ENCODE assay signal across 8 cellular contexts in the genomic region with DNA sequence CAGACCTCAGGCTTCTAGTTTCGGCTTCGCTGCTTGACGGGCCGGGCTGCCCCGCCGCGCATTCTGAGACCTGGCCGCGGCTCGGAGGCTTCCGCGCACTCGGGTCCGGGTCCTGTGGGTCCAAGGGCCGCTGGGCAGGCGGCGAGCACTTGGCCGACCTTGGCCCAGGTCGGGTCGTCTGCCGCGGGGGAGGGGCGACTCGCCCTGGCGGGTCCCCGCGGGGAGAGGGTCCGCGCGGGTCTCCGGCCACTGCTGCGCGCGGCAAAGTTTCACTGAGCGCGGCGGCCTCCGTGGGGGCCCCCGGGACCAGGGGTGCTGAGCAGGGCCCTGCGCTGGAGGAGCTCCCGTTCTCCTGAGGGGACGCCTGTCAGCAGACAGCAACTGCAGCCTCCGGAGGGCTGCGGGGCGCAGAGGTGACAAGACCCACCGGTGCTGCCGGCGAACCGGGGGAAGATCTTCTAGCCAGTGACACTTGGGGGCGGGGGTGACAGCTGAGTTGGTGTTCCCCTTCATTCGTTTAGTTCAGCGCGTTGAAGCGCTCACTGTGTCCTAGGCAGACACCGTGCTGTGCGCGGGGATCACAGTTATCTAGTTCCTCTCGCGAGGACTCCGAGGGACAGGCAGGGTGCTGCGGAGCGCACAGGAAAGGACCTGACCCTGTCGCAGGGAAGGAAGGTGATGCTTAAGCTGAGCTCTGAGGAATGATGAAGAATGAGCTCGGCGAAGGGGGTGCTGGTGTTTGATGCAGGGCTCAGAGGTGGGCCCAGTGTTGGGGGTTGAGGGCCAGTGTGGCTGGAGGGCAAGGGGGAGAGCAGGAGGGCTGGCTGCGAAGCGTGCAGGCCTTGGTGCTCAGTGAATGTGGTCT. TPM values are rescaled to one million over a fixed set of nuclear protein-coding genes. Genes with fewer than 3 reads are reported as not detected.
A peak's percentile ranks its signal among the peaks of the same experiment; 100 is the strongest.
DNase-seq lines count a peak whose midpoint lies in the region; ATAC-seq and TF ChIP-seq lines count a peak whose summit lies in the region.

No MANE protein-coding gene starts in this region.

- H3K27ac ChIP-seq in CD4-positive, CD25-positive, alpha-beta regulatory T cell (ENCODE audit: insufficient read depth, low read length, poor library complexity, severe bottlenecking): peak overlapping the region; percentile 86
- peak overlapping the region; percentile 86 for H3K27ac ChIP-seq in Panc1 (ENCODE audit: low read length)
- peak overlapping the region; percentile 78 to 87 for H3K27ac ChIP-seq in uterus

- no peaks in the 10 kb centered on the region for H3K9me3 Mint-ChIP-seq in CD4-positive, CD25-positive, alpha-beta regulatory T cell
- H3K9me3 Mint-ChIP-seq in activated T-helper 17 cell treated with anti-CD3 and anti-CD28 coated beads, Interleukin-2, amount 50 U/mL, for 72 hours: no peaks in the 10 kb centered on the region
- H3K9me3 Mint-ChIP-seq in osteocyte (ENCODE audit: unreplicated experiment): no peaks in the 10 kb centered on the region

- CTCF ChIA-PET in Panc1 (lab: Charles Lee): no interaction called here

- POLR2A ChIA-PET in Panc1 (lab: Charles Lee): interaction anchor here (0.6 to 1.0 kb wide), 3 partner anchors 180 to 254 kb away, joined by 3 read pairs; no protein-coding TSS in a partner anchor

- TF ChIP-seq CTCF in Panc1 (IDR thresholded peaks at IDR 0.05): no peak
- TF ChIP-seq CTCF in fibroblast of pulmonary artery (IDR thresholded peaks at IDR 0.05; ENCODE audit: low read length, missing control alignments): no peak
- TF ChIP-seq CTCF in osteocyte (IDR thresholded peaks at IDR 0.05): no peak
- no peak for TF ChIP-seq CTCF in uterus (IDR thresholded peaks at IDR 0.05)

- no peaks in the 10 kb centered on the region for H3K27me3 Mint-ChIP-seq in CD4-positive, CD25-positive, alpha-beta regulatory T cell
- no peaks in the 10 kb centered on the region for H3K27me3 Mint-ChIP-seq in activated T-helper 17 cell treated with anti-CD3 and anti-CD28 coated beads, Interleukin-2, amount 50 U/mL, for 72 hours
- no peaks in the 10 kb centered on the region for H3K27me3 Mint-ChIP-seq in osteocyte (ENCODE audit: unreplicated experiment)

- in situ Hi-C loops in Panc1 (cut with HindIII; ENCODE audit: low pct_unique_long_range_greater_than_20kb, low sequenced_read_pairs): no loop called here

- peak; percentile 45 to 90 (median 74) for DNase-seq in CD4-positive, CD25-positive, alpha-beta regulatory T cell
- no peak for DNase-seq in Panc1 (ENCODE audit: low read depth, low spot score)
- DNase-seq in fibroblast of pulmonary artery (ENCODE audit: low read depth): peak; percentile 59
- DNase-seq in osteocyte (ENCODE audit: extremely low spot score, unreplicated experiment): no peak
- DNase-seq in uterus: no peak

- BruUV-seq in Panc1 (replicated peaks; lab: Mats Ljungman, UMichigan): no TSS peak

- peak; percentile 69 to 71 for ATAC-seq in CD4-positive, CD25-positive, alpha-beta regulatory T cell (ENCODE audit: low read depth in 2 of 2)
- ATAC-seq in HG03280 (IDR thresholded peaks at IDR 0.05; ENCODE audit: unreplicated experiment): peak; percentile 43
- ATAC-seq in Panc1: peak; percentile 70
- ATAC-seq in activated T-helper 17 cell treated with anti-CD3 and anti-CD28 coated beads, Interleukin-2, amount 50 U/mL, for 72 hours (replicated peaks): peak; percentile 74

- peak overlapping the region; percentile 88 to 98 (median 96) for H3K4me3 Mint-ChIP-seq in CD4-positive, CD25-positive, alpha-beta regulatory T cell
- peak overlapping the region; percentile 97 for H3K4me3 Mint-ChIP-seq in activated T-helper 17 cell treated with anti-CD3 and anti-CD28 coated beads, Interleukin-2, amount 50 U/mL, for 72 hours
- peak overlapping the region; percentile 92 for H3K4me3 Mint-ChIP-seq in osteocyte (ENCODE audit: unreplicated experiment)

- peak overlapping the region; percentile 72 for H3K4me3 ChIP-seq in CD4-positive, CD25-positive, alpha-beta regulatory T cell (ENCODE audit: low read depth, low read length)
- H3K4me3 ChIP-seq in Panc1 (ENCODE audit: low read depth in 2 of 2, low read length in 2 of 2) (peak overlapping the region; percentile 73 to 94), fibroblast of pulmonary artery (replicated peaks; ENCODE audit: low read depth, low read length) (peak overlapping the region; percentile 90), uterus (peak overlapping the region; percentile 66 to 92)

- H3K4me1 Mint-ChIP-seq in CD4-positive, CD25-positive, alpha-beta regulatory T cell: peaks cover 11 to 40% (median 17%) of the 10 kb centered on the region in 4 donors
- H3K4me1 Mint-ChIP-seq in activated T-helper 17 cell treated with anti-CD3 and anti-CD28 coated beads, Interleukin-2, amount 50 U/mL, for 72 hours: peaks cover 23% of the 10 kb centered on the region
- peaks cover 34% of the 10 kb centered on the region for H3K4me1 Mint-ChIP-seq in osteocyte (ENCODE audit: unreplicated experiment)

- intact Hi-C loops in Panc1 (cut with micrococcal nuclease; ENCODE audit: unreplicated experiment) (no loop called here), uterus (cut with DNase I; ENCODE audit: low total_unique reads) (no loop called here)

- peaks cover 5% of the 10 kb centered on the region for H3K36me3 Mint-ChIP-seq in CD4-positive, CD25-positive, alpha-beta regulatory T cell
- peaks cover 25% of the 10 kb centered on the region for H3K36me3 Mint-ChIP-seq in activated T-helper 17 cell treated with anti-CD3 and anti-CD28 coated beads, Interleukin-2, amount 50 U/mL, for 72 hours (ENCODE audit: low read depth)
- peaks cover 3% of the 10 kb centered on the region for H3K36me3 Mint-ChIP-seq in osteocyte (ENCODE audit: unreplicated experiment)

- H3K27ac Mint-ChIP-seq in CD4-positive, CD25-positive, alpha-beta regulatory T cell: peak overlapping the region; percentile 96 to 99 (median 97)
- H3K27ac Mint-ChIP-seq in activated T-helper 17 cell treated with anti-CD3 and anti-CD28 coated beads, Interleukin-2, amount 50 U/mL, for 72 hours: peak overlapping the region; percentile 96
- peak overlapping the region; percentile 95 for H3K27ac Mint-ChIP-seq in osteocyte (ENCODE audit: unreplicated experiment)

- H3K4me1 ChIP-seq in CD4-positive, CD25-positive, alpha-beta regulatory T cell (ENCODE audit: control insufficient read depth, insufficient read depth, low read length, poor library complexity, severe bottlenecking): peaks cover 23% of the 10 kb centered on the region
- peaks cover 30% of the 10 kb centered on the region for H3K4me1 ChIP-seq in Panc1 (ENCODE audit: control insufficient read depth, insufficient read depth, low read length)
- peaks cover 0 to 13% of the 10 kb centered on the region in 2 donors for H3K4me1 ChIP-seq in uterus

- TF ChIP-seq POLR2A in GM19099 (IDR thresholded peaks at IDR 0.05; ENCODE audit: extremely low read depth, insufficient read length, low read depth) (peak; percentile 67), uterus (IDR thresholded peaks at IDR 0.05) (no peak)

- no peaks in the 10 kb centered on the region for H3K27me3 ChIP-seq in CD4-positive, CD25-positive, alpha-beta regulatory T cell (ENCODE audit: control insufficient read depth, insufficient read depth, low read length)
- H3K27me3 ChIP-seq in Panc1 (ENCODE audit: control insufficient read depth, insufficient read depth, low read length) (no peaks in the 10 kb centered on the region), uterus (no peaks in the 10 kb centered on the region)

- no peaks in the 10 kb centered on the region for H3K9me3 ChIP-seq in CD4-positive, CD25-positive, alpha-beta regulatory T cell (ENCODE audit: control insufficient read depth in 2 of 2, low read length in 2 of 2)
- H3K9me3 ChIP-seq in Panc1 (ENCODE audit: control insufficient read depth, insufficient read depth, low read depth, low read length) (no peaks in the 10 kb centered on the region), uterus (no peaks in the 10 kb centered on the region)

- no peaks in the 10 kb centered on the region for H3K36me3 ChIP-seq in CD4-positive, CD25-positive, alpha-beta regulatory T cell (ENCODE audit: control insufficient read depth, insufficient read depth, low read length)
- H3K36me3 ChIP-seq in Panc1 (ENCODE audit: control insufficient read depth, insufficient read depth, low read length) (peaks cover 3% of the 10 kb centered on the region), uterus (no peaks in the 10 kb centered on the region)

RNA-seq across cellular contexts. Expression of gene MTFR1L, which starts 0.7 kb away (rescaled TPM):
- 32.9 TPM for total RNA-seq in CD4-positive, CD25-positive, alpha-beta regulatory T cell
- polyA plus RNA-seq in CD4-positive, CD25-positive, alpha-beta regulatory T cell: 10 to 100 TPM; 29.7 to 56.1 (median 32.4) TPM
- total RNA-seq in Panc1 (2021; ENCODE audit: unreplicated experiment) (68.5 TPM), osteocyte (70.6 and 76.8 TPM in 2 replicates), uterus (100 to 1,000 TPM in 1 of 4 donors, 10 to 100 TPM in 3; 51.5 to 106 (median 63.7) TPM)
- 70.2 TPM for polyA plus RNA-seq in Panc1 (2012; ENCODE audit: insufficient read length)
- total RNA-seq in activated T-helper 17 cell treated with anti-CD3 and anti-CD28 coated beads, Interleukin-2, amount 50 U/mL, for 72 hours: 10 to 100 TPM; 39.6 to 58.8 TPM

RNA-seq across cellular contexts. Expression of gene SELENON, which starts 20.5 kb away (rescaled TPM):
- total RNA-seq in CD4-positive, CD25-positive, alpha-beta regulatory T cell: 19.2 TPM
- polyA plus RNA-seq in CD4-positive, CD25-positive, alpha-beta regulatory T cell: 1 to 10 TPM; 1.2 to 2.7 (median 2.0) TPM
- total RNA-seq in Panc1 (2021; ENCODE audit: unreplicated experiment) (57.2 TPM), osteocyte (126 and 129 TPM in 2 replicates), uterus (10 to 100 TPM in 2 of 4 donors, 1 to 10 TPM in 2; 9.0 to 94.0 (median 18.0) TPM)
- polyA plus RNA-seq in Panc1 (2012; ENCODE audit: insufficient read length): 66.2 TPM
- 10 to 100 TPM; 10.2 to 13.2 TPM for total RNA-seq in activated T-helper 17 cell treated with anti-CD3 and anti-CD28 coated beads, Interleukin-2, amount 50 U/mL, for 72 hours

RNA-seq across cellular contexts. Expression of gene AUNIP, which starts 38.8 kb away (rescaled TPM):
- total RNA-seq in CD4-positive, CD25-positive, alpha-beta regulatory T cell: not detected
- polyA plus RNA-seq in CD4-positive, CD25-positive, alpha-beta regulatory T cell: under 1 TPM in 3 of 4 donors, not detected in 1; 0.15 to 0.26 (median 0.20) TPM
- 12.2 TPM for total RNA-seq in Panc1 (2021; ENCODE audit: unreplicated experiment)
- 3.1 TPM for polyA plus RNA-seq in Panc1 (2012; ENCODE audit: insufficient read length)
- 1 to 10 TPM; 3.7 to 7.2 TPM for total RNA-seq in activated T-helper 17 cell treated with anti-CD3 and anti-CD28 coated beads, Interleukin-2, amount 50 U/mL, for 72 hours
- 1.3 and 1.9 TPM in 2 replicates for total RNA-seq in osteocyte
- 1 to 10 TPM in 1 of 4 donors, not detected in 3; 1.1 TPM for total RNA-seq in uterus

RNA-seq across cellular contexts. Expression of gene PAQR7, which starts 55.0 kb away (rescaled TPM):
- total RNA-seq in CD4-positive, CD25-positive, alpha-beta regulatory T cell: 1.6 TPM
- under 1 TPM in 2 of 4 donors, not detected in 2; 0.24 to 0.42 TPM for polyA plus RNA-seq in CD4-positive, CD25-positive, alpha-beta regulatory T cell
- total RNA-seq in Panc1 (2021; ENCODE audit: unreplicated experiment) (30.9 TPM), osteocyte (11.0 and 11.6 TPM in 2 replicates), uterus (10 to 100 TPM in 2 of 4 donors, 1 to 10 TPM in 2; 4.7 to 20.1 (median 9.9) TPM)
- 28.7 TPM for polyA plus RNA-seq in Panc1 (2012; ENCODE audit: insufficient read length)
- 1 to 10 TPM; 5.7 to 7.2 TPM for total RNA-seq in activated T-helper 17 cell treated with anti-CD3 and anti-CD28 coated beads, Interleukin-2, amount 50 U/mL, for 72 hours

Comparison
In these comparisons a context has a peak if more than half of its experiments do, and no peak if none do; other contexts are left out.
1. DNase-seq: peak in CD4-positive, CD25-positive, alpha-beta regulatory T cell (3 of 3) and fibroblast of pulmonary artery (single experiment); none in Panc1 (single experiment), osteocyte (single experiment) and uterus (0 of 2).
2. Peak in every context shown above with its lines, with median percentiles within 50 percentile points of each other: ATAC-seq, H3K27ac ChIP-seq, H3K4me3 ChIP-seq, H3K27ac Mint-ChIP-seq and H3K4me3 Mint-ChIP-seq.